In genomic region chr14:95065411-95065810, GRCh38 we compare ENCODE assay signal across 17 cellular contexts.
DNase-seq lines count a peak whose midpoint lies in the region; ATAC-seq lines count a peak whose summit lies in the region.
"Had no signal": no experiment of that assay in that cellular context is flagged by ENCODE, and none has a peak within 500 bp of the region (broad histone marks: within the 10 kb centered on the region; RNA-seq: fewer than 3 reads in every experiment).

No MANE protein-coding gene starts in this region.

- H3K23ac ChIP-seq in neuronal stem cell (ENCODE audit: low read depth, low read length, poor library complexity): no peak overlapping the region

- H2AK5ac ChIP-seq in neuronal stem cell (ENCODE audit: low read depth, low read length): no peak overlapping the region

- H4K91ac ChIP-seq in neuronal stem cell (ENCODE audit: low read depth, low read length, poor library complexity): no peak overlapping the region

- H3K4me2 ChIP-seq in neuronal stem cell (ENCODE audit: insufficient read depth, low read length, poor library complexity, severe bottlenecking): no peak overlapping the region

- no peak overlapping the region for H3K27ac ChIP-seq in neuronal stem cell (replicated peaks; ENCODE audit: low read length)
- H3K27ac ChIP-seq: GM23248 had no signal

- H3K18ac ChIP-seq in neuronal stem cell (ENCODE audit: low read length): peak overlapping the region; percentile 32

- H3K9ac ChIP-seq in neuronal stem cell (ENCODE audit: low read depth, low read length, poor library complexity): no peak overlapping the region
- H3K9ac ChIP-seq: GM23248 had no signal

- no peak overlapping the region for H3K4ac ChIP-seq in neuronal stem cell (ENCODE audit: low read length)

- no peak overlapping the region for H2BK120ac ChIP-seq in neuronal stem cell (ENCODE audit: low read depth, low read length)

- H3K4me1 ChIP-seq in neuronal stem cell (ENCODE audit: control insufficient read depth in 2 of 2, insufficient read depth in 1 of 2, low read depth in 1 of 2, low read length in 2 of 2): peaks cover 0 to 1% of the 10 kb centered on the region in 2 donors
- H3K4me1 ChIP-seq: BE2C had no signal

- no peak overlapping the region for H4K8ac ChIP-seq in neuronal stem cell (ENCODE audit: low read depth, low read length)

- WGBS in neuronal stem cell (ENCODE audit: extremely low coverage in 2 of 2, insufficient read length in 2 of 2, insufficient replicate concordance in 1 of 2), 2 donors: no CpG with 5 or more reads among the region's 2 CpGs

- no peak overlapping the region for H2AFZ ChIP-seq in neuronal stem cell (ENCODE audit: low read length)
- H2AFZ ChIP-seq: GM23248 had no signal

- no peaks in the 10 kb centered on the region; the same call in 1 of the 2 replicates for H3K27me3 ChIP-seq in H7 (ENCODE audit: control insufficient read depth, insufficient read depth, low read length)
- H3K27me3 ChIP-seq in neuronal stem cell (ENCODE audit: control insufficient read depth in 3 of 3, insufficient read depth in 3 of 3, low read depth in 1 of 3, low read length in 3 of 3): peaks cover 0 to under 1% (median 0%) of the 10 kb centered on the region in 3 experiments
- H3K27me3 ChIP-seq: BE2C had no signal

- H2BK12ac ChIP-seq in neuronal stem cell (ENCODE audit: low read length): no peak overlapping the region

- DNase-seq in H7: peak; percentile 28
- DNase-seq in NCI-H1436 (lab: John Stamatoyannopoulos, UW): peak; percentile 18
- peak; percentile 72 for DNase-seq in NCI-H69 (lab: John Stamatoyannopoulos, UW)
- no peak for DNase-seq in neuronal stem cell (ENCODE audit: low spot score)
- no peak for DNase-seq in COLO829 (ENCODE audit: low spot score)
- DNase-seq in NCI-H2196 treated with DMSO at 0.1 percent for 48 hours (lab: John Stamatoyannopoulos, UW; ENCODE audit: unreplicated experiment): no peak
- DNase-seq: BE2C, COR-L47, DMS79 treated with DMSO at 0.1 percent for 48 hours, GM23248, HCEC 1CT, Kasumi-1, NCI-H1694, NCI-H2081, NCI-H524 treated with DMSO at 0.1 percent for 48 hours had no signal

- no peak overlapping the region for H2BK15ac ChIP-seq in neuronal stem cell (ENCODE audit: low read length)

- H3K79me1 ChIP-seq in neuronal stem cell (ENCODE audit: low read depth, low read length): no peaks in the 10 kb centered on the region

- no peak for ATAC-seq in GM18858 (IDR thresholded peaks at IDR 0.05; ENCODE audit: unreplicated experiment)
- ATAC-seq: Right ventricle myocardium inferior had no signal

- H3K4me3 ChIP-seq in H7 (ENCODE audit: insufficient read depth, low read depth, low read length): no peak overlapping the region
- H3K4me3 ChIP-seq in neuronal stem cell (ENCODE audit: low read length in 2 of 2): no peak overlapping the region
- H3K4me3 ChIP-seq: GM23248 had no signal

- no peaks in the 10 kb centered on the region for H3K9me3 ChIP-seq in neuronal stem cell (replicated peaks in 1 of 2; ENCODE audit: control insufficient read depth in 2 of 2, insufficient read depth in 1 of 2, low read depth in 1 of 2, low read length in 2 of 2)
- H3K9me3 ChIP-seq: BE2C had no signal

- H2BK5ac ChIP-seq in neuronal stem cell (ENCODE audit: low read length): no peak overlapping the region

- no peaks in the 10 kb centered on the region for H3K36me3 ChIP-seq in H7 (replicated peaks; ENCODE audit: control insufficient read depth, insufficient read depth, low read length)
- no peaks in the 10 kb centered on the region for H3K36me3 ChIP-seq in neuronal stem cell (replicated peaks in 1 of 2; ENCODE audit: control insufficient read depth in 2 of 2, insufficient read depth in 2 of 2, low read length in 2 of 2)
- H3K36me3 ChIP-seq: BE2C had no signal

- H3K14ac ChIP-seq in neuronal stem cell (ENCODE audit: low read length): no peak overlapping the region

Comparison
In these comparisons a context has a peak if more than half of its experiments do, and no peak if none do; other contexts are left out.
1. DNase-seq: peak in H7 (single experiment), NCI-H1436 (single experiment) and NCI-H69 (single experiment); none in neuronal stem cell (single experiment), COLO829 (single experiment) and NCI-H2196 treated with DMSO at 0.1 percent for 48 hours (single experiment).